ENCODE assay signal across 19 cellular contexts in genomic region chr1:19420606-19421005, GRCh38.
A peak's percentile ranks its signal among the peaks of the same experiment; 100 is the strongest.
DNase-seq lines count a peak whose midpoint lies in the region; ATAC-seq and TF ChIP-seq lines count a peak whose summit lies in the region.
"Had no signal": no experiment of that assay in that cellular context is flagged by ENCODE, and none has a peak within 500 bp of the region (broad histone marks: within the 10 kb centered on the region; RNA-seq: fewer than 3 reads in every experiment).

No MANE protein-coding gene starts in this region.

- H3K4me1 ChIP-seq in muscle layer of colon (ENCODE audit: insufficient read depth, low read length) (peaks cover 95% of the 10 kb centered on the region), tibial artery (peaks cover 0 to 97% (median 75%) of the 10 kb centered on the region in 4 donors)

- H3K36me3 ChIP-seq in muscle layer of colon (ENCODE audit: insufficient read depth, low read length) = peaks cover 12% of the 10 kb centered on the region
- peaks cover 0 to 15% (median 13%) of the 10 kb centered on the region in 3 donors for H3K36me3 ChIP-seq in tibial artery

- H3K4me3 ChIP-seq in muscle layer of colon (ENCODE audit: low read depth in 1 of 2, low read length in 2 of 2) (no peak overlapping the region), tibial artery (no peak overlapping the region)
- H3K4me3 ChIP-seq: heart left ventricle, right lobe of liver, testis had no signal

- H3K27me3 ChIP-seq in muscle layer of colon (ENCODE audit: control insufficient read depth in 1 of 2, insufficient read depth in 2 of 2, low read length in 2 of 2) = no peaks in the 10 kb centered on the region
- H3K27me3 ChIP-seq in tibial artery = no peaks in the 10 kb centered on the region
- H3K27me3 ChIP-seq: heart left ventricle, right lobe of liver, testis had no signal

- H3K9me3 Mint-ChIP-seq in activated CD4-positive, alpha-beta memory T cell treated with anti-CD3 and anti-CD28 coated beads for 36 hours = no peaks in the 10 kb centered on the region
- no peaks in the 10 kb centered on the region for H3K9me3 Mint-ChIP-seq in activated CD4-positive, alpha-beta memory T cell treated with anti-CD3 and anti-CD28 coated beads, Interleukin-2, amount 10 ng/mL, durations not matched to agents 7 days and 5 days
- H3K9me3 Mint-ChIP-seq in activated T-helper 17 cell treated with anti-CD3 and anti-CD28 coated beads, Interleukin-2, amount 50 U/mL, for 72 hours = no peaks in the 10 kb centered on the region
- H3K9me3 Mint-ChIP-seq in nephron progenitor cell = no peaks in the 10 kb centered on the region
- H3K9me3 Mint-ChIP-seq: activated T-cell treated with anti-CD3 and anti-CD28 coated beads, Interleukin-2, amount 50 U/mL, for 72 hours; memory B cell had no signal

- H3K4me1 Mint-ChIP-seq in activated CD4-positive, alpha-beta memory T cell treated with anti-CD3 and anti-CD28 coated beads for 36 hours (ENCODE audit: low read depth) = peaks cover 69% of the 10 kb centered on the region
- peaks cover 41% of the 10 kb centered on the region for H3K4me1 Mint-ChIP-seq in activated CD4-positive, alpha-beta memory T cell treated with anti-CD3 and anti-CD28 coated beads, Interleukin-2, amount 10 ng/mL, durations not matched to agents 7 days and 5 days
- H3K4me1 Mint-ChIP-seq in activated T-helper 17 cell treated with anti-CD3 and anti-CD28 coated beads, Interleukin-2, amount 50 U/mL, for 72 hours = peaks cover 59% of the 10 kb centered on the region
- H3K4me1 Mint-ChIP-seq in nephron progenitor cell = peaks cover 39% of the 10 kb centered on the region

- CTCF ChIA-PET in activated CD4-positive, alpha-beta memory T cell treated with anti-CD3 and anti-CD28 coated beads for 36 hours (lab: Charles Lee) = interaction anchor here (1.2 kb wide), 1 partner anchor 234 kb away, joined by 4 read pairs; no protein-coding TSS in a partner anchor
- CTCF ChIA-PET in activated CD4-positive, alpha-beta memory T cell treated with anti-CD3 and anti-CD28 coated beads, Interleukin-2, amount 10 ng/mL, durations not matched to agents 7 days and 5 days (lab: Charles Lee) = interaction anchor here (0.9 to 1.1 kb wide), 2 partner anchors 8 to 161 kb away, joined by 4 read pairs; no protein-coding TSS in a partner anchor

- H3K9me3 ChIP-seq in muscle layer of colon (ENCODE audit: low read length) (no peaks in the 10 kb centered on the region), tibial artery (no peaks in the 10 kb centered on the region)
- H3K9me3 ChIP-seq: heart left ventricle, right lobe of liver, testis had no signal

- H3K36me3 Mint-ChIP-seq in activated CD4-positive, alpha-beta memory T cell treated with anti-CD3 and anti-CD28 coated beads for 36 hours = peaks cover 25% of the 10 kb centered on the region
- peaks cover 46% of the 10 kb centered on the region for H3K36me3 Mint-ChIP-seq in activated CD4-positive, alpha-beta memory T cell treated with anti-CD3 and anti-CD28 coated beads, Interleukin-2, amount 10 ng/mL, durations not matched to agents 7 days and 5 days (ENCODE audit: low read depth)
- peaks cover 48% of the 10 kb centered on the region for H3K36me3 Mint-ChIP-seq in activated T-helper 17 cell treated with anti-CD3 and anti-CD28 coated beads, Interleukin-2, amount 50 U/mL, for 72 hours (ENCODE audit: low read depth)
- peaks cover 21% of the 10 kb centered on the region for H3K36me3 Mint-ChIP-seq in nephron progenitor cell (ENCODE audit: low read depth)

- H3K27ac Mint-ChIP-seq in activated CD4-positive, alpha-beta memory T cell treated with anti-CD3 and anti-CD28 coated beads for 36 hours = peak overlapping the region; percentile 1
- no peak overlapping the region for H3K27ac Mint-ChIP-seq in activated CD4-positive, alpha-beta memory T cell treated with anti-CD3 and anti-CD28 coated beads, Interleukin-2, amount 10 ng/mL, durations not matched to agents 7 days and 5 days
- H3K27ac Mint-ChIP-seq in activated T-helper 17 cell treated with anti-CD3 and anti-CD28 coated beads, Interleukin-2, amount 50 U/mL, for 72 hours = peak overlapping the region; percentile 44
- H3K27ac Mint-ChIP-seq in nephron progenitor cell = no peak overlapping the region

- intact Hi-C loops in activated CD4-positive, alpha-beta memory T cell treated with anti-CD3 and anti-CD28 coated beads for 36 hours (cut with micrococcal nuclease) = no loop called here
- intact Hi-C loops in tibial artery (cut with DNase I; ENCODE audit: low total_unique reads) = no loop called here

- DNase-seq in activated CD4-positive, alpha-beta memory T cell treated with anti-CD3 and anti-CD28 coated beads for 36 hours = no peak
- no peak for DNase-seq in activated CD4-positive, alpha-beta memory T cell treated with anti-CD3 and anti-CD28 coated beads, Interleukin-2, amount 10 ng/mL, durations not matched to agents 7 days and 5 days
- no peak for DNase-seq in tibial artery
- DNase-seq in nephron progenitor cell = no peak
- DNase-seq in HPDE6-E6E7 (ENCODE audit: extremely low spot score) = no peak
- DNase-seq: activated CD4-positive, alpha-beta T cell treated with anti-CD3 and anti-CD28 coated beads, Interleukin-2, amount 50 U/mL, for 4 hours; activated T-cell treated with anti-CD3 and anti-CD28 coated beads, Interleukin-2, amount 50 U/mL, for 72 hours; C1 segment of cervical spinal cord; heart left ventricle; islet precursor cell; Kasumi-1; NCI-H1105 treated with DMSO at 0.1 percent for 48 hours; right lobe of liver; stimulated activated CD4-positive, alpha-beta T cell treated with anti-CD3 and anti-CD28 coated beads, Interleukin-2, amount 100 ng/mL, for 24 hours; testis had no signal

- TF ChIP-seq CTCF in tibial artery (IDR thresholded peaks at IDR 0.05) = no peak
- no peak for TF ChIP-seq CTCF in nephron progenitor cell (IDR thresholded peaks at IDR 0.05)

- H3K27me3 Mint-ChIP-seq in activated CD4-positive, alpha-beta memory T cell treated with anti-CD3 and anti-CD28 coated beads for 36 hours = no peaks in the 10 kb centered on the region
- H3K27me3 Mint-ChIP-seq in activated CD4-positive, alpha-beta memory T cell treated with anti-CD3 and anti-CD28 coated beads, Interleukin-2, amount 10 ng/mL, durations not matched to agents 7 days and 5 days = no peaks in the 10 kb centered on the region
- no peaks in the 10 kb centered on the region for H3K27me3 Mint-ChIP-seq in activated T-helper 17 cell treated with anti-CD3 and anti-CD28 coated beads, Interleukin-2, amount 50 U/mL, for 72 hours
- no peaks in the 10 kb centered on the region for H3K27me3 Mint-ChIP-seq in nephron progenitor cell (ENCODE audit: low read depth, poor library complexity)
- H3K27me3 Mint-ChIP-seq: memory B cell had no signal

- H3K27ac ChIP-seq in muscle layer of colon (ENCODE audit: low read depth, low read length) (peak overlapping the region; percentile 31), tibial artery (peak overlapping the region; percentile 85 to 88)
- H3K27ac ChIP-seq: right lobe of liver, testis had no signal

- no peak overlapping the region for H3K4me3 Mint-ChIP-seq in activated CD4-positive, alpha-beta memory T cell treated with anti-CD3 and anti-CD28 coated beads for 36 hours
- no peak overlapping the region for H3K4me3 Mint-ChIP-seq in activated CD4-positive, alpha-beta memory T cell treated with anti-CD3 and anti-CD28 coated beads, Interleukin-2, amount 10 ng/mL, durations not matched to agents 7 days and 5 days
- H3K4me3 Mint-ChIP-seq in activated T-helper 17 cell treated with anti-CD3 and anti-CD28 coated beads, Interleukin-2, amount 50 U/mL, for 72 hours = no peak overlapping the region
- no peak overlapping the region for H3K4me3 Mint-ChIP-seq in nephron progenitor cell
- H3K4me3 Mint-ChIP-seq: activated T-cell treated with anti-CD3 and anti-CD28 coated beads, Interleukin-2, amount 50 U/mL, for 72 hours; memory B cell had no signal

- H3K9ac ChIP-seq in muscle layer of colon (ENCODE audit: low read length) = no peak overlapping the region

- no peak for ATAC-seq in activated T-helper 17 cell treated with anti-CD3 and anti-CD28 coated beads, Interleukin-2, amount 50 U/mL, for 72 hours (replicated peaks)
- no peak for ATAC-seq in HG02973 (IDR thresholded peaks at IDR 0.05; ENCODE audit: unreplicated experiment)
- ATAC-seq: activated T-cell treated with anti-CD3 and anti-CD28 coated beads, Interleukin-2, amount 50 U/mL, for 72 hours; heart left ventricle; right lobe of liver had no signal

- POLR2A ChIA-PET in activated CD4-positive, alpha-beta memory T cell treated with anti-CD3 and anti-CD28 coated beads for 36 hours (lab: Charles Lee) = no interaction called here
- POLR2A ChIA-PET in activated CD4-positive, alpha-beta memory T cell treated with anti-CD3 and anti-CD28 coated beads, Interleukin-2, amount 10 ng/mL, durations not matched to agents 7 days and 5 days (lab: Charles Lee) = no interaction called here

Comparison
In these comparisons a context has a peak if more than half of its experiments do, and no peak if none do; other contexts are left out.
1. H3K27ac Mint-ChIP-seq: peak in activated CD4-positive, alpha-beta memory T cell treated with anti-CD3 and anti-CD28 coated beads for 36 hours (single experiment) and activated T-helper 17 cell treated with anti-CD3 and anti-CD28 coated beads, Interleukin-2, amount 50 U/mL, for 72 hours (single experiment); none in activated CD4-positive, alpha-beta memory T cell treated with anti-CD3 and anti-CD28 coated beads, Interleukin-2, amount 10 ng/mL, durations not matched to agents 7 days and 5 days (single experiment) and nephron progenitor cell (single experiment).